Comparison of ENCODE assay signal across 31 cellular contexts in the genomic region with DNA sequence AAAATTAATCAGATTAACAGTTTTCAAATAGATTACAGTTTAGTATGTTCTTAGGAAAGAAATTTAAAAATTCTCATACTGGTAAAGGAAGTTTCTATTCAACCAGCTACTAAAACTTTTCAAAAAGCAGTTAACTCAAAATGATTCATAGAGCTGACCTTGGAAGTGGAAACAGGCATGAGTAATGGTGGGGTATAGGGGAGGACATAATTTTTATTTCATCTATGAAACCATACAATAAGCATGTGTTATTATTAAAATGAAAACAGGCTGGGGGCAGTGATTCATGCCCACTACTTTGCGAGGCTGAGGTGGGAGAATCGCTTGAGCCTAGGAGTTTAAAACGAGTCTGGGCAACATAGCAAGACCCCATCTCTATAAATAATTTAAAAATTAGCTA.
A peak's percentile ranks its signal among the peaks of the same experiment; 100 is the strongest.
DNase-seq lines count a peak whose midpoint lies in the region; ATAC-seq and TF ChIP-seq lines count a peak whose summit lies in the region.
"Had no signal": no experiment of that assay in that cellular context is flagged by ENCODE, and none has a peak within 500 bp of the region (broad histone marks: within the 10 kb centered on the region; RNA-seq: fewer than 3 reads in every experiment).

No MANE protein-coding gene starts in this region.

- H2AFZ ChIP-seq in SK-N-SH (ENCODE audit: low read depth), result peak overlapping the region; percentile 56; the same call in 1 of the 2 replicates
- no peak overlapping the region for H2AFZ ChIP-seq in IMR-90 (replicated peaks; ENCODE audit: low read length, poor library complexity)
- H2AFZ ChIP-seq in osteoblast (ENCODE audit: low read length), result no peak overlapping the region
- H2AFZ ChIP-seq: PC-9 had no signal

- no peaks in the 10 kb centered on the region for H3K9me3 Mint-ChIP-seq in activated T-helper 1 cell treated with anti-CD3 and anti-CD28 coated beads, Interleukin-12 subunit alpha, Interleukin-12 subunit beta, Interleukin-2, Interleukin-4 antibody, amounts not matched to agents 30 ng/mL and 10 ng/mL and 1 ng/mL, durations not matched to agents 14 hours and 24 hours and 36 hours
- H3K9me3 Mint-ChIP-seq: activated naive CD8-positive, alpha-beta T cell treated with anti-CD3 and anti-CD28 coated beads, Interleukin-2, amount 10 ng/mL, durations not matched to agents 7 days and 5 days; nephron progenitor cell; stimulated activated naive B cell treated with anti-CD40 and anti-IgM and Interleukin-4, amounts not matched to agents 10 μg/mL and 1 μg/mL and 100 μg/mL, for 72 hours had no signal

- H3K14ac ChIP-seq in IMR-90 (replicated peaks; ENCODE audit: low read depth, low read length), result no peak overlapping the region

- H3K4me3 ChIP-seq in SK-N-SH (ENCODE audit: low read depth in 2 of 2, low read length in 1 of 2) (no peak overlapping the region), IMR-90 (ENCODE audit: insufficient read depth, low read depth, low read length) (no peak overlapping the region), choroid plexus epithelial cell (ENCODE audit: low read depth, low read length) (no peak overlapping the region), osteoblast (ENCODE audit: insufficient read depth, low read length) (no peak overlapping the region)
- H3K4me3 ChIP-seq: body of pancreas, ovary, PC-9, skin epidermis, upper lobe of right lung had no signal

- BruUV-seq in IMR-90 (replicated peaks; lab: Mats Ljungman, UMichigan), result no TSS peak

- TF ChIP-seq EP300 in SK-N-SH (IDR thresholded peaks at IDR 0.05; ENCODE audit: borderline replicate concordance in 1 of 2, low read depth in 1 of 2, low read length in 1 of 2), result no peak

- POLR2A ChIA-PET in SK-N-SH (lab: Yijun Ruan, JAX), result no interaction called here
- POLR2A ChIA-PET in IMR-90 (lab: Charles Lee; ENCODE audit: unreplicated experiment), result no interaction called here

- no peak for DNase-seq in SK-N-SH
- peak; percentile 55 for DNase-seq in IMR-90
- DNase-seq in choroid plexus epithelial cell (ENCODE audit: low read depth), result peak; percentile 7
- DNase-seq in osteoblast (ENCODE audit: insufficient read length, low spot score, missing footprints), result no peak
- no peak for DNase-seq in activated T-helper 1 cell treated with anti-CD3 and anti-CD28 coated beads, Interleukin-12 subunit alpha, Interleukin-12 subunit beta, Interleukin-2, Interleukin-4 antibody, amounts not matched to agents 30 ng/mL and 10 ng/mL and 1 ng/mL, durations not matched to agents 14 hours and 24 hours and 36 hours (ENCODE audit: low spot score)
- no peak for DNase-seq in DMS114 treated with DMSO at 0.1 percent for 48 hours (lab: John Stamatoyannopoulos, UW; ENCODE audit: unreplicated experiment)
- DNase-seq: activated CD4-positive, alpha-beta T cell treated with anti-CD3 and anti-CD28 coated beads for 1 hour; activated effector memory CD4-positive, alpha-beta T cell treated with Interleukin-2 at 50 U/mL for 16 hours; activated naive CD8-positive, alpha-beta T cell treated with anti-CD3 and anti-CD28 coated beads, Interleukin-2, amount 10 ng/mL, durations not matched to agents 7 days and 5 days; body of pancreas; Calu3; CD4-positive, CD25-positive, alpha-beta regulatory T cell; cerebellar nuclear complex; hypothalamus; KBM-7; left colon; NCI-H1417; NCI-H2029 treated with DMSO at 0.1 percent for 48 hours; NCI-H526 treated with DMSO at 0.1 percent for 48 hours; nephron progenitor cell; NK-92 treated with Interleukin-12 subunit alpha and Interleukin-12 subunit beta, amount 100 ng/mL, for 24 hours; ovary; PC-9; stimulated activated naive B cell treated with anti-CD40 and anti-IgM and Interleukin-4, amounts not matched to agents 10 μg/mL and 1 μg/mL and 100 μg/mL, for 72 hours; T-helper 17 cell; upper lobe of right lung had no signal

- no peak overlapping the region for H2BK15ac ChIP-seq in IMR-90 (ENCODE audit: low read depth, low read length)

- CTCF ChIA-PET in SK-N-SH (lab: Yijun Ruan, JAX), result interaction anchor here (1.9 kb wide), 1 partner anchor 130 kb away, joined by 9 read pairs; no protein-coding TSS in a partner anchor
- CTCF ChIA-PET in IMR-90 (lab: Yijun Ruan, JAX), result no interaction called here

- H3K4me2 ChIP-seq in SK-N-SH (no peak overlapping the region), IMR-90 (ENCODE audit: low read depth, low read length) (no peak overlapping the region), osteoblast (ENCODE audit: insufficient read depth, low read length) (peak overlapping the region; percentile 18)
- H3K4me2 ChIP-seq: PC-9 had no signal

- no peak overlapping the region for H2AK9ac ChIP-seq in IMR-90 (replicated peaks; ENCODE audit: low read depth, low read length, poor library complexity)

- no peak overlapping the region for H2BK5ac ChIP-seq in IMR-90 (ENCODE audit: low read depth, low read length, poor library complexity, severe bottlenecking)

- no peak overlapping the region for H2BK120ac ChIP-seq in IMR-90 (ENCODE audit: low read depth, low read length)

- no peak overlapping the region for H4K5ac ChIP-seq in IMR-90 (ENCODE audit: low read depth, low read length)

- ATAC-seq in SK-N-SH treated with all-trans-retinoic acid at 6 μM for 48 hours (no peak), IMR-90 (ENCODE audit: low read depth) (no peak), HG02884 (IDR thresholded peaks at IDR 0.05; ENCODE audit: unreplicated experiment) (no peak)
- ATAC-seq: body of pancreas; left colon; Right ventricle myocardium inferior; stimulated activated naive B cell treated with anti-CD40 and anti-IgM and Interleukin-4, amounts not matched to agents 10 μg/mL and 1 μg/mL and 100 μg/mL, for 72 hours; T-helper 17 cell; upper lobe of right lung had no signal

- intact Hi-C loops in IMR-90 (cut with micrococcal nuclease), result loop anchor here (5.0 kb wide), 1 partner anchor 45 kb away; no protein-coding TSS in a partner anchor
- intact Hi-C loops in activated T-helper 1 cell treated with anti-CD3 and anti-CD28 coated beads, Interleukin-12 subunit alpha, Interleukin-12 subunit beta, Interleukin-2, Interleukin-4 antibody, amounts not matched to agents 30 ng/mL and 10 ng/mL and 1 ng/mL, durations not matched to agents 14 hours and 24 hours and 36 hours (cut with micrococcal nuclease), result no loop called here

- in situ Hi-C loops in IMR-90 (cut with MboI; ENCODE audit: low sequenced_read_pairs), result no loop called here

- H3K4ac ChIP-seq in IMR-90 (ENCODE audit: low read depth, low read length), result no peak overlapping the region

- H4K20me1 ChIP-seq in SK-N-SH (ENCODE audit: insufficient read depth) (no peaks in the 10 kb centered on the region), IMR-90 (ENCODE audit: insufficient read depth, low read length) (no peaks in the 10 kb centered on the region), osteoblast (ENCODE audit: insufficient read depth, low read length) (no peaks in the 10 kb centered on the region)

- dilution Hi-C loops in IMR-90 (cut with HindIII; ENCODE audit: low sequenced_read_pairs, unreplicated experiment), result no loop called here

- H3K56ac ChIP-seq in IMR-90 (ENCODE audit: extremely low read depth, insufficient read depth, low read length), result no peak overlapping the region

- no peaks in the 10 kb centered on the region for H3K9me2 ChIP-seq in SK-N-SH

- H2AK5ac ChIP-seq in IMR-90 (ENCODE audit: low read depth, low read length), result no peak overlapping the region

- no peak overlapping the region for H3K23ac ChIP-seq in IMR-90 (ENCODE audit: low read depth, low read length)

- H3F3A ChIP-seq in SK-N-SH (replicated peaks; ENCODE audit: insufficient read depth), result peaks cover 10% of the 10 kb centered on the region

- H2BK20ac ChIP-seq in IMR-90 (ENCODE audit: low read depth, low read length), result no peak overlapping the region

- H3K4me1 Mint-ChIP-seq in activated T-helper 1 cell treated with anti-CD3 and anti-CD28 coated beads, Interleukin-12 subunit alpha, Interleukin-12 subunit beta, Interleukin-2, Interleukin-4 antibody, amounts not matched to agents 30 ng/mL and 10 ng/mL and 1 ng/mL, durations not matched to agents 14 hours and 24 hours and 36 hours (ENCODE audit: low read depth), result no peaks in the 10 kb centered on the region
- H3K4me1 Mint-ChIP-seq: CD4-positive, CD25-positive, alpha-beta regulatory T cell; nephron progenitor cell; stimulated activated naive B cell treated with anti-CD40 and anti-IgM and Interleukin-4, amounts not matched to agents 10 μg/mL and 1 μg/mL and 100 μg/mL, for 72 hours had no signal

- H3K36me3 ChIP-seq in SK-N-SH (replicated peaks in 1 of 2; ENCODE audit: control insufficient read depth in 1 of 2, insufficient read depth in 2 of 2, low read length in 1 of 2) (no peaks in the 10 kb centered on the region), IMR-90 (ENCODE audit: control insufficient read depth, insufficient read depth, low read length) (no peaks in the 10 kb centered on the region), osteoblast (ENCODE audit: insufficient read depth, low read length) (no peaks in the 10 kb centered on the region)
- H3K36me3 ChIP-seq: ovary, upper lobe of right lung had no signal

- H3K9me3 ChIP-seq in SK-N-SH, result no peaks in the 10 kb centered on the region
- H3K9me3 ChIP-seq in IMR-90 (ENCODE audit: control insufficient read depth, insufficient read depth, low read length), result no peaks in the 10 kb centered on the region
- no peaks in the 10 kb centered on the region for H3K9me3 ChIP-seq in osteoblast (ENCODE audit: low read depth, low read length)
- H3K9me3 ChIP-seq: body of pancreas, ovary, upper lobe of right lung had no signal

- no peak for TF ChIP-seq CTCF in SK-N-SH (IDR thresholded peaks at IDR 0.05)
- TF ChIP-seq CTCF in IMR-90 (conservative IDR thresholded peaks at IDR 0.05; ENCODE audit: low read depth, low read length), result no peak
- TF ChIP-seq CTCF in choroid plexus epithelial cell (conservative IDR thresholded peaks at IDR 0.05; ENCODE audit: low read depth, low read length), result no peak
- TF ChIP-seq CTCF in osteoblast (IDR thresholded peaks at IDR 0.05; ENCODE audit: extremely low read depth, low read depth, low read length), result no peak

- 67% methylated on average over 3 of the region's 3 CpGs for WGBS in SK-N-SH (ENCODE audit: low lambda C conversion rate)
- no CpG with 5 or more reads among the region's 3 CpGs for WGBS in IMR-90 (ENCODE audit: extremely low coverage in 2 of 2, insufficient read length in 1 of 2), 2 experiments

- H3K9ac ChIP-seq in SK-N-SH (no peak overlapping the region), IMR-90 (ENCODE audit: low read depth, low read length) (no peak overlapping the region)

- H3K36me3 Mint-ChIP-seq in activated T-helper 1 cell treated with anti-CD3 and anti-CD28 coated beads, Interleukin-12 subunit alpha, Interleukin-12 subunit beta, Interleukin-2, Interleukin-4 antibody, amounts not matched to agents 30 ng/mL and 10 ng/mL and 1 ng/mL, durations not matched to agents 14 hours and 24 hours and 36 hours (ENCODE audit: low read depth), result no peaks in the 10 kb centered on the region
- H3K36me3 Mint-ChIP-seq: activated naive CD8-positive, alpha-beta T cell treated with anti-CD3 and anti-CD28 coated beads, Interleukin-2, amount 10 ng/mL, durations not matched to agents 7 days and 5 days; CD4-positive, CD25-positive, alpha-beta regulatory T cell; stimulated activated naive B cell treated with anti-CD40 and anti-IgM and Interleukin-4, amounts not matched to agents 10 μg/mL and 1 μg/mL and 100 μg/mL, for 72 hours had no signal

- H3K27ac Mint-ChIP-seq in activated T-helper 1 cell treated with anti-CD3 and anti-CD28 coated beads, Interleukin-12 subunit alpha, Interleukin-12 subunit beta, Interleukin-2, Interleukin-4 antibody, amounts not matched to agents 30 ng/mL and 10 ng/mL and 1 ng/mL, durations not matched to agents 14 hours and 24 hours and 36 hours, result no peak overlapping the region
- H3K27ac Mint-ChIP-seq: activated naive CD8-positive, alpha-beta T cell treated with anti-CD3 and anti-CD28 coated beads, Interleukin-2, amount 10 ng/mL, durations not matched to agents 7 days and 5 days; CD4-positive, CD25-positive, alpha-beta regulatory T cell; nephron progenitor cell; stimulated activated naive B cell treated with anti-CD40 and anti-IgM and Interleukin-4, amounts not matched to agents 10 μg/mL and 1 μg/mL and 100 μg/mL, for 72 hours; T-helper 17 cell had no signal

- H3K18ac ChIP-seq in IMR-90 (ENCODE audit: low read depth, low read length), result no peak overlapping the region

- H3K27me3 ChIP-seq in SK-N-SH (ENCODE audit: insufficient read depth) (no peaks in the 10 kb centered on the region), IMR-90 (ENCODE audit: control insufficient read depth, insufficient read depth, low read length) (no peaks in the 10 kb centered on the region), osteoblast (ENCODE audit: insufficient read depth, low read length) (no peaks in the 10 kb centered on the region)
- H3K27me3 ChIP-seq: body of pancreas, ovary, upper lobe of right lung had no signal

- no peak overlapping the region for H3K4me3 Mint-ChIP-seq in activated T-helper 1 cell treated with anti-CD3 and anti-CD28 coated beads, Interleukin-12 subunit alpha, Interleukin-12 subunit beta, Interleukin-2, Interleukin-4 antibody, amounts not matched to agents 30 ng/mL and 10 ng/mL and 1 ng/mL, durations not matched to agents 14 hours and 24 hours and 36 hours
- H3K4me3 Mint-ChIP-seq: activated naive CD8-positive, alpha-beta T cell treated with anti-CD3 and anti-CD28 coated beads, Interleukin-2, amount 10 ng/mL, durations not matched to agents 7 days and 5 days; CD4-positive, CD25-positive, alpha-beta regulatory T cell; nephron progenitor cell; stimulated activated naive B cell treated with anti-CD40 and anti-IgM and Interleukin-4, amounts not matched to agents 10 μg/mL and 1 μg/mL and 100 μg/mL, for 72 hours; T-helper 17 cell had no signal

- TF ChIP-seq RAD21 in SK-N-SH (IDR thresholded peaks at IDR 0.05; ENCODE audit: low read length), result no peak
- TF ChIP-seq RAD21 in IMR-90 (IDR thresholded peaks at IDR 0.05; ENCODE audit: low read length), result no peak

- 0 out of 4 replicates have a peak, but pooled peaks cover 0 to 6% of the 10 kb centered on the region in 2 experiments for H3K4me1 ChIP-seq in SK-N-SH (ENCODE audit: control insufficient read depth in 1 of 2, insufficient read depth in 2 of 2, low read depth in 1 of 2, low read length in 1 of 2)
- H3K4me1 ChIP-seq in IMR-90 (ENCODE audit: control insufficient read depth, insufficient read depth, low read length), result no peaks in the 10 kb centered on the region
- peaks cover 4% of the 10 kb centered on the region for H3K4me1 ChIP-seq in osteoblast (ENCODE audit: insufficient read depth, low read length)
- H3K4me1 ChIP-seq: body of pancreas, upper lobe of right lung had no signal

- no peaks in the 10 kb centered on the region for H3K27me3 Mint-ChIP-seq in activated T-helper 1 cell treated with anti-CD3 and anti-CD28 coated beads, Interleukin-12 subunit alpha, Interleukin-12 subunit beta, Interleukin-2, Interleukin-4 antibody, amounts not matched to agents 30 ng/mL and 10 ng/mL and 1 ng/mL, durations not matched to agents 14 hours and 24 hours and 36 hours (ENCODE audit: insufficient read depth)
- H3K27me3 Mint-ChIP-seq: activated naive CD8-positive, alpha-beta T cell treated with anti-CD3 and anti-CD28 coated beads, Interleukin-2, amount 10 ng/mL, durations not matched to agents 7 days and 5 days; T-helper 17 cell had no signal

- no peaks in the 10 kb centered on the region for H3K79me1 ChIP-seq in IMR-90 (ENCODE audit: low read depth in 1 of 2, low read length in 2 of 2)

- H3K79me2 ChIP-seq in SK-N-SH (ENCODE audit: insufficient read depth) (no peaks in the 10 kb centered on the region), osteoblast (ENCODE audit: insufficient read depth, low read length) (no peaks in the 10 kb centered on the region)

- H3K27ac ChIP-seq in SK-N-SH (ENCODE audit: low read depth in 2 of 2, low read length in 1 of 2), result no peak overlapping the region
- no peak overlapping the region for H3K27ac ChIP-seq in IMR-90 (ENCODE audit: insufficient read depth, low read length)
- no peak overlapping the region for H3K27ac ChIP-seq in osteoblast (ENCODE audit: low read depth, low read length)
- H3K27ac ChIP-seq: 22Rv1, body of pancreas, ovary, PC-9, skin epidermis, upper lobe of right lung had no signal

- no peak overlapping the region for H4K91ac ChIP-seq in IMR-90 (ENCODE audit: insufficient read depth, low read depth, low read length)

- TF ChIP-seq POLR2A in IMR-90 (IDR thresholded peaks at IDR 0.05; ENCODE audit: low read depth, low read length), result no peak

- no peaks in the 10 kb centered on the region for H3K9me1 ChIP-seq in IMR-90 (ENCODE audit: insufficient read depth, low read length)

- H4K8ac ChIP-seq in IMR-90 (ENCODE audit: low read depth in 2 of 2, low read length in 2 of 2), result no peak overlapping the region

Comparison
In these comparisons a context has a peak if more than half of its experiments do, and no peak if none do; other contexts are left out.
1. DNase-seq: peak in IMR-90 (single experiment) and choroid plexus epithelial cell (single experiment); none in SK-N-SH (single experiment), osteoblast (single experiment), activated T-helper 1 cell treated with anti-CD3 and anti-CD28 coated beads, Interleukin-12 subunit alpha, Interleukin-12 subunit beta, Interleukin-2, Interleukin-4 antibody, amounts not matched to agents 30 ng/mL and 10 ng/mL and 1 ng/mL, durations not matched to agents 14 hours and 24 hours and 36 hours (single experiment) and DMS114 treated with DMSO at 0.1 percent for 48 hours (single experiment).